Comparison of ENCODE assay signal across 24 cellular contexts in the genomic region with DNA sequence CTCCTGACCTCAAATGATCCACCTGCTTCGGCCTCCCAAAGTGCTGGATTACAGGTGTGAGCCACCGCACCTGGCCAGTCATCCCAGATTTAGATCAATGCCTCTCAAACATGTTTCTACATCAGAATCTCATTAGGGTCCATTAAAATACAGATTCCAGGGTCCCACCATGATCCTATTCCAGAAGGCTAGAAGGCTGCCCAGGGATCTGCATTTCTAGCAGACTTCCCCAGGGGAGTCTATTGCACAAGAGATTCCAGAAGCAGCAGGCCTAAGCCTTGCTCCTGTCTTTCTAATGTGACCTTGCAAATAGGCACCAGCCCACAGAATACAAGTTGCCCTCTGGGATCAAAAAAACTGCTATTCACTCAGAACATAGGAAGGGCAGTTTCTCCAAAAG.
DNase-seq lines count a peak whose midpoint lies in the region; ATAC-seq and TF ChIP-seq lines count a peak whose summit lies in the region.
"Had no signal": no experiment of that assay in that cellular context is flagged by ENCODE, and none has a peak within 500 bp of the region (broad histone marks: within the 10 kb centered on the region; RNA-seq: fewer than 3 reads in every experiment).

No MANE protein-coding gene starts in this region.

- no peak for DNase-seq in activated CD4-positive, alpha-beta T cell treated with anti-CD3 and anti-CD28 coated beads, Interleukin-2, amount 10 ng/mL, durations not matched to agents 7 days and 5 days
- DNase-seq in activated CD4-positive, alpha-beta T cell treated with anti-CD3 and anti-CD28 coated beads, Interleukin-2, amount 10 ng/mL, durations not matched to agents 24 days and 14 days = no peak
- peak in 1 of 7 donors; percentile 64 for DNase-seq in adrenal gland
- DNase-seq in mesendoderm = peak; percentile 23
- DNase-seq: 8988T, ACHN, BE2C, Calu3, DND-41, KBM-7, MG63, NCI-H1092, NCI-H1417 treated with DMSO at 0.1 percent for 48 hours, NCI-H1694 treated with DMSO at 0.1 percent for 48 hours, NCI-H2081, NCI-H226, NCI-H510A, PC-9, Right ventricle myocardium superior, T-helper 1 cell had no signal

- no peak overlapping the region for H3K18ac ChIP-seq in mesendoderm (ENCODE audit: low read length)

- H2BK15ac ChIP-seq in mesendoderm (replicated peaks; ENCODE audit: low read depth) = no peak overlapping the region

- H3K36me3 ChIP-seq in HEK293 (ENCODE audit: control insufficient read depth in 2 of 2, insufficient read depth in 1 of 2, low read length in 2 of 2) = peaks cover 0 to 28% of the 10 kb centered on the region in 2 experiments; a peak in 2 of 3 replicates
- H3K36me3 ChIP-seq in adrenal gland (replicated peaks in 1 of 2) = peaks cover 0 to 53% of the 10 kb centered on the region in 2 donors
- peaks cover 1% of the 10 kb centered on the region for H3K36me3 ChIP-seq in mesendoderm (ENCODE audit: control insufficient read depth, insufficient read depth, low read length)

- H4K5ac ChIP-seq in mesendoderm (ENCODE audit: low read length) = no peak overlapping the region

- H3K9me3 Mint-ChIP-seq in activated CD4-positive, alpha-beta T cell treated with anti-CD3 and anti-CD28 coated beads, Interleukin-2, amount 10 ng/mL, durations not matched to agents 7 days and 5 days = no peaks in the 10 kb centered on the region
- no peaks in the 10 kb centered on the region for H3K9me3 Mint-ChIP-seq in activated CD4-positive, alpha-beta T cell treated with anti-CD3 and anti-CD28 coated beads, Interleukin-2, amount 10 ng/mL, durations not matched to agents 24 days and 14 days

- H3K4me3 ChIP-seq in HEK293 (ENCODE audit: low read depth, low read length) (no peak overlapping the region), adrenal gland (no peak overlapping the region), mesendoderm (ENCODE audit: low read length) (no peak overlapping the region)
- H3K4me3 ChIP-seq: MG63, PC-9 had no signal

- no peak overlapping the region for H3K4me3 Mint-ChIP-seq in activated CD4-positive, alpha-beta T cell treated with anti-CD3 and anti-CD28 coated beads, Interleukin-2, amount 10 ng/mL, durations not matched to agents 7 days and 5 days
- no peak overlapping the region for H3K4me3 Mint-ChIP-seq in activated CD4-positive, alpha-beta T cell treated with anti-CD3 and anti-CD28 coated beads, Interleukin-2, amount 10 ng/mL, durations not matched to agents 24 days and 14 days

- H3K56ac ChIP-seq in mesendoderm (ENCODE audit: low read length) = no peak overlapping the region

- POLR2A ChIA-PET in activated CD4-positive, alpha-beta T cell treated with anti-CD3 and anti-CD28 coated beads, Interleukin-2, amount 10 ng/mL, durations not matched to agents 7 days and 5 days (lab: Charles Lee) = no interaction called here
- POLR2A ChIA-PET in HEK293 (lab: Yijun Ruan, JAX) = no interaction called here

- peak in 1 of 2 donors; percentile 8 for TF ChIP-seq POLR2A in adrenal gland (IDR thresholded peaks at IDR 0.05)

- CTCF ChIA-PET in activated CD4-positive, alpha-beta T cell treated with anti-CD3 and anti-CD28 coated beads, Interleukin-2, amount 10 ng/mL, durations not matched to agents 7 days and 5 days (lab: Charles Lee) = interaction anchor here (0.9 to 1.3 kb wide), 2 partner anchors 8 to 820 kb away, joined by 3 to 4 read pairs; no protein-coding TSS in a partner anchor
- CTCF ChIA-PET in HEK293 (lab: Yijun Ruan, JAX) = interaction anchor here (1.2 kb wide), 1 partner anchor 124 kb away, joined by 7 read pairs; no protein-coding TSS in a partner anchor

- H3K4me1 ChIP-seq in HEK293 (ENCODE audit: control insufficient read depth, insufficient read depth, low read length) = no peaks in the 10 kb centered on the region
- H3K4me1 ChIP-seq in adrenal gland (replicated peaks in 1 of 2) = peaks cover 15 to 35% of the 10 kb centered on the region in 2 donors
- no peaks in the 10 kb centered on the region for H3K4me1 ChIP-seq in mesendoderm (ENCODE audit: control insufficient read depth, low read depth, low read length)
- H3K4me1 ChIP-seq: BE2C had no signal

- H3K79me2 ChIP-seq in mesendoderm (ENCODE audit: control insufficient read depth, insufficient read depth, low read length) = no peaks in the 10 kb centered on the region

- H2BK5ac ChIP-seq in mesendoderm (ENCODE audit: low read length) = no peak overlapping the region

- intact Hi-C loops in activated CD4-positive, alpha-beta T cell treated with anti-CD3 and anti-CD28 coated beads, Interleukin-2, amount 10 ng/mL, durations not matched to agents 24 days and 14 days (cut with micrococcal nuclease) = no loop called here
- intact Hi-C loops in adrenal gland (cut with DNase I) = no loop called here

- H3K4ac ChIP-seq in mesendoderm (ENCODE audit: low read depth, low read length) = no peak overlapping the region

- no peak overlapping the region for H3K23ac ChIP-seq in mesendoderm (ENCODE audit: low read length)

- no peak overlapping the region for H3K4me2 ChIP-seq in mesendoderm (ENCODE audit: low read length)
- H3K4me2 ChIP-seq: PC-9 had no signal

- H3K27ac Mint-ChIP-seq in activated CD4-positive, alpha-beta T cell treated with anti-CD3 and anti-CD28 coated beads, Interleukin-2, amount 10 ng/mL, durations not matched to agents 7 days and 5 days = peak overlapping the region; percentile 41
- no peak overlapping the region for H3K27ac Mint-ChIP-seq in activated CD4-positive, alpha-beta T cell treated with anti-CD3 and anti-CD28 coated beads, Interleukin-2, amount 10 ng/mL, durations not matched to agents 24 days and 14 days

- H3K27me3 ChIP-seq in adrenal gland (no peaks in the 10 kb centered on the region), mesendoderm (ENCODE audit: insufficient read depth, low read length, poor library complexity) (no peaks in the 10 kb centered on the region)
- H3K27me3 ChIP-seq: BE2C, MG63 had no signal

- ATAC-seq in HG03045 (IDR thresholded peaks at IDR 0.05; ENCODE audit: unreplicated experiment) (no peak), GM19452 (IDR thresholded peaks at IDR 0.05; ENCODE audit: unreplicated experiment) (no peak), GM18517 (IDR thresholded peaks at IDR 0.05; ENCODE audit: unreplicated experiment) (no peak)

- H3K27ac ChIP-seq in HEK293 (ENCODE audit: extremely low read depth, low read depth, low read length) (no peak overlapping the region), adrenal gland (peak overlapping the region in 4 of 5 donors; percentile 36 to 91 (median 76)), mesendoderm (ENCODE audit: low read depth, low read length) (no peak overlapping the region)
- H3K27ac ChIP-seq: PC-9 had no signal

- 91 to 96% (median 94%) methylated on average over 2 of the region's 2 CpGs for WGBS in adrenal gland, 4 donors
- WGBS in mesendoderm (ENCODE audit: extremely low coverage, insufficient coverage, low lambda C conversion rate) = no CpG with 5 or more reads among the region's 2 CpGs

- no peak overlapping the region for H3K9ac ChIP-seq in mesendoderm (ENCODE audit: low read length)

- TF ChIP-seq CTCF in HEK293 (tag by site-specific recombination; IDR thresholded peaks at IDR 0.05) (no peak), adrenal gland (IDR thresholded peaks at IDR 0.05) (no peak)

- no peaks in the 10 kb centered on the region for H3K79me1 ChIP-seq in mesendoderm (ENCODE audit: low read length)

- no peaks in the 10 kb centered on the region for H3K9me3 ChIP-seq in HEK293 (ENCODE audit: control insufficient read depth, insufficient read depth, low read depth, low read length)
- H3K9me3 ChIP-seq in adrenal gland (replicated peaks in 1 of 3) = no peaks in the 10 kb centered on the region
- H3K9me3 ChIP-seq: BE2C, MG63 had no signal

- no peak overlapping the region for H2BK120ac ChIP-seq in mesendoderm (ENCODE audit: low read depth, low read length)

- no peaks in the 10 kb centered on the region for H3K36me3 Mint-ChIP-seq in activated CD4-positive, alpha-beta T cell treated with anti-CD3 and anti-CD28 coated beads, Interleukin-2, amount 10 ng/mL, durations not matched to agents 7 days and 5 days (ENCODE audit: low read depth)
- peaks cover 2% of the 10 kb centered on the region for H3K36me3 Mint-ChIP-seq in activated CD4-positive, alpha-beta T cell treated with anti-CD3 and anti-CD28 coated beads, Interleukin-2, amount 10 ng/mL, durations not matched to agents 24 days and 14 days (ENCODE audit: low read depth)

- H2AK5ac ChIP-seq in mesendoderm (ENCODE audit: low read length) = no peak overlapping the region

- H4K8ac ChIP-seq in mesendoderm (ENCODE audit: low read depth, low read length) = no peak overlapping the region

- H3K27me3 Mint-ChIP-seq in activated CD4-positive, alpha-beta T cell treated with anti-CD3 and anti-CD28 coated beads, Interleukin-2, amount 10 ng/mL, durations not matched to agents 7 days and 5 days = no peaks in the 10 kb centered on the region
- peaks cover 2% of the 10 kb centered on the region for H3K27me3 Mint-ChIP-seq in activated CD4-positive, alpha-beta T cell treated with anti-CD3 and anti-CD28 coated beads, Interleukin-2, amount 10 ng/mL, durations not matched to agents 24 days and 14 days

- no peaks in the 10 kb centered on the region for H3K4me1 Mint-ChIP-seq in activated CD4-positive, alpha-beta T cell treated with anti-CD3 and anti-CD28 coated beads, Interleukin-2, amount 10 ng/mL, durations not matched to agents 7 days and 5 days
- peaks cover 2% of the 10 kb centered on the region for H3K4me1 Mint-ChIP-seq in activated CD4-positive, alpha-beta T cell treated with anti-CD3 and anti-CD28 coated beads, Interleukin-2, amount 10 ng/mL, durations not matched to agents 24 days and 14 days

TF ChIP-seq in HEK293, 187 proteins besides CTCF, POLR2A, EP300 and RAD21:
- TF ChIP-seq, protein P1, sequence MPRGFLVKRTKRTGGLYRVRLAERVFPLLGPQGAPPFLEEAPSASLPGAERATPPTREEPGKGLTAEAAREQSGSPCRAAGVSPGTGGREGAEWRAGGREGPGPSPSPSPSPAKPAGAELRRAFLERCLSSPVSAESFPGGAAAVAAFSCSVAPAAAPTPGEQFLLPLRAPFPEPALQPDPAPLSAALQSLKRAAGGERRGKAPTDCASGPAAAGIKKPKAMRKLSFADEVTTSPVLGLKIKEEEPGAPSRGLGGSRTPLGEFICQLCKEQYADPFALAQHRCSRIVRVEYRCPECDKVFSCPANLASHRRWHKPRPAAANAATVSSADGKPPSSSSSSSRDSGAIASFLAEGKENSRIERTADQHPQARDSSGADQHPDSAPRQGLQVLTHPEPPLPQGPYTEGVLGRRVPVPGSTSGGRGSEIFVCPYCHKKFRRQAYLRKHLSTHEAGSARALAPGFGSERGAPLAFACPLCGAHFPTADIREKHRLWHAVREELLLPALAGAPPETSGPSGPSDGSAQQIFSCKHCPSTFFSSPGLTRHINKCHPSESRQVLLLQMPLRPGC (tag by site-specific recombination; IDR thresholded peaks at IDR 0.05) = no peak
- TF ChIP-seq KLF8 (tag by site-specific recombination; IDR thresholded peaks at IDR 0.05) (no peak), ZNF677 (tag by site-specific recombination; IDR thresholded peaks at IDR 0.05) (no peak), ZBTB20 (tag by site-specific recombination; IDR thresholded peaks at IDR 0.05) (peak; percentile 82), HOXC10 (CRISPR knock-in tag; IDR thresholded peaks at IDR 0.05) (no peak), ZNF48 (tag by site-specific recombination; IDR thresholded peaks at IDR 0.05) (no peak)

Comparison
In these comparisons a context has a peak if more than half of its experiments do, and no peak if none do; other contexts are left out.
1. H3K27ac ChIP-seq: peak in adrenal gland (4 of 5); none in HEK293 (single experiment) and mesendoderm (single experiment).